ENCODE assay signal across 18 cellular contexts in genomic region chr20:3119044-3119443, GRCh38. TPM values are rescaled to one million over a fixed set of nuclear protein-coding genes. Genes with fewer than 3 reads are reported as not detected.
DNase-seq lines count a peak whose midpoint lies in the region; ATAC-seq and TF ChIP-seq lines count a peak whose summit lies in the region.
"Had no signal": no experiment of that assay in that cellular context is flagged by ENCODE, and none has a peak within 500 bp of the region (broad histone marks: within the 10 kb centered on the region; RNA-seq: fewer than 3 reads in every experiment).

No MANE protein-coding gene starts in this region.

- no peak for DNase-seq in CD4-positive, CD25-positive, alpha-beta regulatory T cell
- peak; percentile 11 for DNase-seq in chondrocyte (ENCODE audit: low spot score)
- peak; percentile 86 for DNase-seq in testis
- DNase-seq in DMS 273 (lab: John Stamatoyannopoulos, UW; ENCODE audit: unreplicated experiment), result no peak
- no peak for DNase-seq in NCI-H524 (lab: John Stamatoyannopoulos, UW)
- DNase-seq: Calu3, NCI-H1930, NCI-H82, Right ventricle myocardium superior, SK-N-SH had no signal

- no peak for TF ChIP-seq CTCF in HEK293 (tag by site-specific recombination; IDR thresholded peaks at IDR 0.05)
- no peak for TF ChIP-seq CTCF in chondrocyte (IDR thresholded peaks at IDR 0.05)
- no peak for TF ChIP-seq CTCF in testis (IDR thresholded peaks at IDR 0.05)

- peaks cover 22% of the 10 kb centered on the region for H3K36me3 Mint-ChIP-seq in CD4-positive, CD25-positive, alpha-beta regulatory T cell
- H3K36me3 Mint-ChIP-seq in chondrocyte (ENCODE audit: low read depth), result peaks cover 22% of the 10 kb centered on the region

- H3K36me3 ChIP-seq in CD4-positive, CD25-positive, alpha-beta regulatory T cell (ENCODE audit: control insufficient read depth, insufficient read depth, low read length), result peaks cover 9% of the 10 kb centered on the region
- H3K36me3 ChIP-seq in HEK293 (ENCODE audit: control insufficient read depth in 2 of 2, insufficient read depth in 1 of 2, low read length in 2 of 2) (peaks cover 8 to 30% of the 10 kb centered on the region in 2 experiments; a peak in 2 of 3 replicates), testis (ENCODE audit: low read depth, missing control alignments) (no peaks in the 10 kb centered on the region)

- peaks cover 40% of the 10 kb centered on the region for H3K4me1 ChIP-seq in CD4-positive, CD25-positive, alpha-beta regulatory T cell (ENCODE audit: control insufficient read depth, insufficient read depth, low read length, poor library complexity, severe bottlenecking)
- H3K4me1 ChIP-seq in HEK293 (ENCODE audit: control insufficient read depth, insufficient read depth, low read length) (peaks cover 4% of the 10 kb centered on the region; the same call in 1 of the 2 replicates), testis (peaks cover 7% of the 10 kb centered on the region)

- TF ChIP-seq POLR2A in testis (IDR thresholded peaks at IDR 0.05), result no peak

- WGBS in testis, 2 donors, result 50 to 65% methylated on average over 5 of the region's 5 CpGs

- no peak overlapping the region for H3K4me3 ChIP-seq in CD4-positive, CD25-positive, alpha-beta regulatory T cell (ENCODE audit: low read depth, low read length)
- H3K4me3 ChIP-seq in HEK293 (ENCODE audit: low read depth, low read length) (no peak overlapping the region), testis (no peak overlapping the region)

- no peaks in the 10 kb centered on the region for H3K27me3 ChIP-seq in CD4-positive, CD25-positive, alpha-beta regulatory T cell (ENCODE audit: control insufficient read depth, insufficient read depth, low read length)
- no peaks in the 10 kb centered on the region for H3K27me3 ChIP-seq in testis

- peaks cover 20 to 59% (median 36%) of the 10 kb centered on the region in 4 donors for H3K4me1 Mint-ChIP-seq in CD4-positive, CD25-positive, alpha-beta regulatory T cell
- H3K4me1 Mint-ChIP-seq in chondrocyte (ENCODE audit: low read depth), result peaks cover 10% of the 10 kb centered on the region

- no peak overlapping the region for H3K27ac ChIP-seq in CD4-positive, CD25-positive, alpha-beta regulatory T cell (ENCODE audit: insufficient read depth, low read length, poor library complexity, severe bottlenecking)
- peak overlapping the region; percentile 24; the same call in 1 of the 2 replicates for H3K27ac ChIP-seq in HEK293 (ENCODE audit: extremely low read depth, low read depth, low read length)
- H3K27ac ChIP-seq in testis, result peak overlapping the region in 1 of 2 donors; percentile 53
- H3K27ac ChIP-seq: C4-2B had no signal

- POLR2A ChIA-PET in HEK293 (lab: Yijun Ruan, JAX), result interaction anchor here (1.2 kb wide), 1 partner anchor 66 kb away, joined by 4 read pairs; no protein-coding TSS in a partner anchor

- no peaks in the 10 kb centered on the region for H3K27me3 Mint-ChIP-seq in CD4-positive, CD25-positive, alpha-beta regulatory T cell
- H3K27me3 Mint-ChIP-seq in chondrocyte (ENCODE audit: low read depth), result no peaks in the 10 kb centered on the region
- H3K27me3 Mint-ChIP-seq: IgD-negative memory B cell had no signal

- no peak for ATAC-seq in CD4-positive, CD25-positive, alpha-beta regulatory T cell (ENCODE audit: low read depth in 2 of 2)
- no peak for ATAC-seq in GM18861 (IDR thresholded peaks at IDR 0.05; ENCODE audit: unreplicated experiment)
- ATAC-seq: Panc1 had no signal

- H3K27ac Mint-ChIP-seq in CD4-positive, CD25-positive, alpha-beta regulatory T cell, result peak overlapping the region; percentile 29 to 97 (median 81)
- no peak overlapping the region for H3K27ac Mint-ChIP-seq in chondrocyte (ENCODE audit: unreplicated experiment)
- H3K27ac Mint-ChIP-seq: IgD-negative memory B cell had no signal

- no peaks in the 10 kb centered on the region for H3K9me3 ChIP-seq in CD4-positive, CD25-positive, alpha-beta regulatory T cell (ENCODE audit: control insufficient read depth in 2 of 2, low read length in 2 of 2)
- H3K9me3 ChIP-seq in HEK293 (ENCODE audit: control insufficient read depth, insufficient read depth, low read depth, low read length) (no peaks in the 10 kb centered on the region), testis (no peaks in the 10 kb centered on the region)
- H3K9me3 ChIP-seq: SK-N-SH had no signal

- H3K4me3 Mint-ChIP-seq in CD4-positive, CD25-positive, alpha-beta regulatory T cell, result peak overlapping the region in 1 of 4 donors; percentile 43
- H3K4me3 Mint-ChIP-seq in chondrocyte (ENCODE audit: unreplicated experiment), result no peak overlapping the region
- H3K4me3 Mint-ChIP-seq: IgD-negative memory B cell had no signal

- CTCF ChIA-PET in HEK293 (lab: Yijun Ruan, JAX), result no interaction called here

- H3K9me3 Mint-ChIP-seq in CD4-positive, CD25-positive, alpha-beta regulatory T cell, result peaks cover 0 to 3% (median 0%) of the 10 kb centered on the region in 7 donors
- no peaks in the 10 kb centered on the region for H3K9me3 Mint-ChIP-seq in chondrocyte (ENCODE audit: low read depth)

- intact Hi-C loops in testis (cut with DNase I; ENCODE audit: low total_unique reads), result no loop called here

TF ChIP-seq in HEK293, 187 proteins besides CTCF, POLR2A, EP300 and RAD21:
- TF ChIP-seq ZNF585B (tag by site-specific recombination; IDR thresholded peaks at IDR 0.05) (no peak), BCL11B (tag by site-specific recombination; IDR thresholded peaks at IDR 0.05; ENCODE audit: low read depth) (no peak), BCL11A (tag by site-specific recombination; IDR thresholded peaks at IDR 0.05; ENCODE audit: low read depth) (no peak), IKZF3 (tag by site-specific recombination; IDR thresholded peaks at IDR 0.05) (no peak), ZNF184 (tag by site-specific recombination; IDR thresholded peaks at IDR 0.05) (no peak), ZNF629 (tag by site-specific recombination; IDR thresholded peaks at IDR 0.05) (no peak), ZNF324 (tag by site-specific recombination; IDR thresholded peaks at IDR 0.05) (no peak), ZNF600 (tag by site-specific recombination; IDR thresholded peaks at IDR 0.05) (no peak), ZNF391 (tag by site-specific recombination; IDR thresholded peaks at IDR 0.05; ENCODE audit: borderline replicate concordance, low read depth) (no peak), ZNF423 (tag by site-specific recombination; IDR thresholded peaks at IDR 0.05) (no peak), KLF7 (tag by site-specific recombination; IDR thresholded peaks at IDR 0.05; ENCODE audit: borderline replicate concordance) (no peak), ZNF155 (tag by site-specific recombination; IDR thresholded peaks at IDR 0.05) (no peak), ZNF2 (tag by site-specific recombination; IDR thresholded peaks at IDR 0.05) (no peak), ZNF624 (tag by site-specific recombination; IDR thresholded peaks at IDR 0.05) (no peak)
- TF ChIP-seq, protein P1, sequence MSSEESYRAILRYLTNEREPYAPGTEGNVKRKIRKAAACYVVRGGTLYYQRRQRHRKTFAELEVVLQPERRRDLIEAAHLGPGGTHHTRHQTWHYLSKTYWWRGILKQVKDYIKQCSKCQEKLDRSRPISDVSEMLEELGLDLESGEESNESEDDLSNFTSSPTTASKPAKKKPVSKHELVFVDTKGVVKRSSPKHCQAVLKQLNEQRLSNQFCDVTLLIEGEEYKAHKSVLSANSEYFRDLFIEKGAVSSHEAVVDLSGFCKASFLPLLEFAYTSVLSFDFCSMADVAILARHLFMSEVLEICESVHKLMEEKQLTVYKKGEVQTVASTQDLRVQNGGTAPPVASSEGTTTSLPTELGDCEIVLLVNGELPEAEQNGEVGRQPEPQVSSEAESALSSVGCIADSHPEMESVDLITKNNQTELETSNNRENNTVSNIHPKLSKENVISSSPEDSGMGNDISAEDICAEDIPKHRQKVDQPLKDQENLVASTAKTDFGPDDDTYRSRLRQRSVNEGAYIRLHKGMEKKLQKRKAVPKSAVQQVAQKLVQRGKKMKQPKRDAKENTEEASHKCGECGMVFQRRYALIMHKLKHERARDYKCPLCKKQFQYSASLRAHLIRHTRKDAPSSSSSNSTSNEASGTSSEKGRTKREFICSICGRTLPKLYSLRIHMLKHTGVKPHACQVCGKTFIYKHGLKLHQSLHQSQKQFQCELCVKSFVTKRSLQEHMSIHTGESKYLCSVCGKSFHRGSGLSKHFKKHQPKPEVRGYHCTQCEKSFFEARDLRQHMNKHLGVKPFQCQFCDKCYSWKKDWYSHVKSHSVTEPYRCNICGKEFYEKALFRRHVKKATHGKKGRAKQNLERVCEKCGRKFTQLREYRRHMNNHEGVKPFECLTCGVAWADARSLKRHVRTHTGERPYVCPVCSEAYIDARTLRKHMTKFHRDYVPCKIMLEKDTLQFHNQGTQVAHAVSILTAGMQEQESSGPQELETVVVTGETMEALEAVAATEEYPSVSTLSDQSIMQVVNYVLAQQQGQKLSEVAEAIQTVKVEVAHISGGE (tag by site-specific recombination; conservative IDR thresholded peaks at IDR 0.05; ENCODE audit: low read depth), result no peak

RNA-seq across cellular contexts. Expression of gene AVP, which starts 34.5 kb away (rescaled TPM):
- 1.4 TPM for total RNA-seq in CD4-positive, CD25-positive, alpha-beta regulatory T cell
- not detected for polyA plus RNA-seq in CD4-positive, CD25-positive, alpha-beta regulatory T cell
- total RNA-seq in chondrocyte, result not detected in 3 replicates
- total RNA-seq in testis, result 1 to 10 TPM in 1 of 2 donors, not detected in 1; 1.3 TPM
- polyA plus RNA-seq in testis (ENCODE audit: insufficient read depth, low read depth, low replicate concordance), result not detected
- total RNA-seq: Calu3, H4, LHCN-M2, NCI-H460 had no signal
- polyA plus RNA-seq: IgD-negative memory B cell, SK-N-SH had no signal

RNA-seq across cellular contexts. Expression of gene FASTKD5, which starts 40.6 kb away (rescaled TPM):
- 35.0 TPM for total RNA-seq in CD4-positive, CD25-positive, alpha-beta regulatory T cell
- 10 to 100 TPM; 17.4 to 31.1 (median 25.8) TPM for polyA plus RNA-seq in CD4-positive, CD25-positive, alpha-beta regulatory T cell
- total RNA-seq in chondrocyte, result 9.8 to 12.3 TPM (median 10.8 TPM) in 3 replicates
- 10 to 100 TPM; 20.5 to 20.7 TPM for total RNA-seq in testis
- 28.2 TPM for polyA plus RNA-seq in testis (ENCODE audit: insufficient read depth, low read depth, low replicate concordance)

RNA-seq across cellular contexts. Expression of gene UBOX5, which starts 40.6 kb away (rescaled TPM):
- 9.3 TPM for total RNA-seq in CD4-positive, CD25-positive, alpha-beta regulatory T cell
- polyA plus RNA-seq in CD4-positive, CD25-positive, alpha-beta regulatory T cell, result 1 to 10 TPM; 5.3 to 7.7 (median 6.8) TPM
- total RNA-seq in chondrocyte, result 4.5 to 6.3 TPM (median 5.8 TPM) in 3 replicates
- 10 to 100 TPM in 1 of 2 donors, 1 to 10 TPM in 1; 9.9 to 10.4 TPM for total RNA-seq in testis
- 9.9 TPM for polyA plus RNA-seq in testis (ENCODE audit: insufficient read depth, low read depth, low replicate concordance)

RNA-seq across cellular contexts. Expression of gene OXT, which starts 47.6 kb away (rescaled TPM):
- not detected for total RNA-seq in CD4-positive, CD25-positive, alpha-beta regulatory T cell
- under 1 TPM in 3 of 4 donors, not detected in 1; 0.50 to 0.83 (median 0.61) TPM for polyA plus RNA-seq in CD4-positive, CD25-positive, alpha-beta regulatory T cell
- total RNA-seq in chondrocyte (not detected in 3 replicates), testis (1 to 10 TPM; 3.7 to 6.7 TPM)
- 1.7 TPM for polyA plus RNA-seq in testis (ENCODE audit: insufficient read depth, low read depth, low replicate concordance)
- total RNA-seq: Calu3, H4, LHCN-M2, NCI-H460, Right ventricle myocardium superior had no signal
- polyA plus RNA-seq: SK-N-SH had no signal

RNA-seq across cellular contexts. Expression of gene LZTS3, which starts 54.3 kb away (rescaled TPM):
- 24.2 TPM for total RNA-seq in CD4-positive, CD25-positive, alpha-beta regulatory T cell
- polyA plus RNA-seq in CD4-positive, CD25-positive, alpha-beta regulatory T cell, result 1 to 10 TPM; 1.0 to 2.3 (median 1.1) TPM
- total RNA-seq in chondrocyte, result 6.4 to 9.3 TPM (median 8.1 TPM) in 3 replicates
- total RNA-seq in testis, result 10 to 100 TPM; 13.9 to 16.8 TPM
- 7.2 TPM for polyA plus RNA-seq in testis (ENCODE audit: insufficient read depth, low read depth, low replicate concordance)

Comparison
In these comparisons a context has a peak if more than half of its experiments do, and no peak if none do; other contexts are left out.
1. DNase-seq: peak in chondrocyte (single experiment) and testis (single experiment); none in CD4-positive, CD25-positive, alpha-beta regulatory T cell (0 of 3), DMS 273 (single experiment) and NCI-H524 (0 of 2).